In the genomic region with DNA sequence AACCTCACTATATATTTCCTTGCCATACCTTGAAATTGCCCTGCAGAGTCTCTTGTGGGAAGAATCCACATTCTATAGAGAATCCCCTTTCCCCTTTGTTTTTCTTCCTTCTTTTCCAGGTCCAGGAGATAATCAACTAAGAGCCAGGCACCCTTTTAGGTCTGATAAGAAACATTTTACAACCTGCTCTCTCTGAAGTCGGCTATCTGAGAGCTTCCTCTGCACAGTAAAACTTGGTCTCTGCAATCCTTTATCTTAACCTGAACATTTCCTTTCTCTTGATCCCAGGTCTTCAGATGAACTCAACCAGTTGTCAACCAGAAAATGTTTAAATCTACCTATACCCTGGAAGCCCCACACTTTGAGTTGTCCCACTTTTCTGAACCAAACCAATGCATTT, we compare ENCODE assay signal across 36 cellular contexts.
"Had no signal": no experiment of that assay in that cellular context is flagged by ENCODE, and none has a peak within 500 bp of the region (broad histone marks: within the 10 kb centered on the region; RNA-seq: fewer than 3 reads in every experiment).

No MANE protein-coding gene starts in this region.

- H3K4me3 ChIP-seq: ascending aorta, breast epithelium had no signal

- H3K36me3 ChIP-seq: ascending aorta, breast epithelium, WERI-Rb-1 had no signal

- H3K4me1 Mint-ChIP-seq: activated CD4-positive, alpha-beta memory T cell treated with anti-CD3 and anti-CD28 coated beads, Interleukin-2, amount 10 ng/mL, durations not matched to agents 7 days and 5 days; activated CD4-positive, alpha-beta T cell treated with anti-CD3 and anti-CD28 coated beads for 36 hours; activated CD4-positive, alpha-beta T cell treated with anti-CD3 and anti-CD28 coated beads, Interleukin-2, amount 10 ng/mL, durations not matched to agents 7 days and 5 days; activated CD8-positive, alpha-beta memory T cell treated with anti-CD3 and anti-CD28 coated beads, Interleukin-2, amount 10 ng/mL, durations not matched to agents 7 days and 5 days; activated naive CD4-positive, alpha-beta T cell treated with anti-CD3 and anti-CD28 coated beads, Interleukin-2, amount 10 ng/mL, durations not matched to agents 7 days and 5 days; activated naive CD4-positive, alpha-beta T cell treated with anti-CD3 and anti-CD28 coated beads, Interleukin-2, amount 50 U/mL, for 24 hours; activated naive CD8-positive, alpha-beta T cell treated with anti-CD3 and anti-CD28 coated beads, Interleukin-2, amount 50 U/mL, for 24 hours; brain had no signal

- DNase-seq: activated CD4-positive, alpha-beta memory T cell treated with anti-CD3 and anti-CD28 coated beads, Interleukin-2, amount 10 ng/mL, durations not matched to agents 7 days and 5 days; activated CD4-positive, alpha-beta T cell treated with anti-CD3 and anti-CD28 coated beads for 1 hour; activated CD4-positive, alpha-beta T cell treated with anti-CD3 and anti-CD28 coated beads for 36 hours; activated CD4-positive, alpha-beta T cell treated with anti-CD3 and anti-CD28 coated beads for 48 hours; activated CD4-positive, alpha-beta T cell treated with anti-CD3 and anti-CD28 coated beads, Interleukin-2, amount 10 ng/mL, durations not matched to agents 7 days and 5 days; activated CD4-positive, alpha-beta T cell treated with anti-CD3 and anti-CD28 coated beads, Interleukin-2, amount 50 U/mL, for 48 hours; activated CD4-positive, CD25-positive, alpha-beta regulatory T cell; activated CD8-positive, alpha-beta memory T cell treated with anti-CD3 and anti-CD28 coated beads for 24 hours; activated CD8-positive, alpha-beta memory T cell treated with anti-CD3 and anti-CD28 coated beads, Interleukin-2, amount 10 ng/mL, durations not matched to agents 7 days and 5 days; activated CD8-positive, alpha-beta memory T cell treated with anti-CD3 and anti-CD28 coated beads, Interleukin-2, amount 50 U/mL, for 48 hours; activated CD8-positive, alpha-beta T cell treated with anti-CD3 and anti-CD28 coated beads, Interleukin-2, amount 10 ng/mL, durations not matched to agents 7 days and 5 days; activated effector memory CD4-positive, alpha-beta T cell treated with Interleukin-2 at 50 U/mL for 16 hours; activated gamma-delta T cell; activated naive CD4-positive, alpha-beta T cell treated with anti-CD3 and anti-CD28 coated beads, Interleukin-2, amount 10 ng/mL, durations not matched to agents 7 days and 5 days; activated naive CD4-positive, alpha-beta T cell treated with Interleukin-2 at 50 U/mL for 16 hours; activated naive CD8-positive, alpha-beta T cell treated with anti-CD3 and anti-CD28 coated beads, Interleukin-2, amount 10 ng/mL, durations not matched to agents 7 days and 5 days; activated naive CD8-positive, alpha-beta T cell treated with anti-CD3 and anti-CD28 coated beads, Interleukin-2, amount 50 U/mL, for 24 hours; activated T-cell treated with anti-CD3 and anti-CD28 coated beads, Interleukin-2, amount 50 U/mL, for 24 hours; activated T-cell treated with anti-CD3 and anti-CD28 coated beads, Interleukin-2, amount 50 U/mL, for 48 hours; amygdala; anterior cingulate cortex; central memory CD4-positive, alpha-beta T cell; T-helper 1 cell; T-helper 2 cell; T-helper 9 cell; WERI-Rb-1 had no signal

- H3K9me3 Mint-ChIP-seq: activated CD4-positive, alpha-beta memory T cell treated with anti-CD3 and anti-CD28 coated beads, Interleukin-2, amount 10 ng/mL, durations not matched to agents 7 days and 5 days; activated CD4-positive, alpha-beta T cell treated with anti-CD3 and anti-CD28 coated beads, Interleukin-2, amount 10 ng/mL, durations not matched to agents 7 days and 5 days; activated naive CD4-positive, alpha-beta T cell treated with anti-CD3 and anti-CD28 coated beads, Interleukin-2, amount 10 ng/mL, durations not matched to agents 7 days and 5 days; activated naive CD4-positive, alpha-beta T cell treated with anti-CD3 and anti-CD28 coated beads, Interleukin-2, amount 50 U/mL, for 24 hours; activated naive CD8-positive, alpha-beta T cell treated with anti-CD3 and anti-CD28 coated beads, Interleukin-2, amount 10 ng/mL, durations not matched to agents 7 days and 5 days; activated naive CD8-positive, alpha-beta T cell treated with anti-CD3 and anti-CD28 coated beads, Interleukin-2, amount 50 U/mL, for 24 hours; activated T-cell treated with anti-CD3 and anti-CD28 coated beads, Interleukin-2, amount 50 U/mL, for 24 hours; activated T-helper 2 cell treated with anti-CD3 and anti-CD28 coated beads, Interferon-gamma antibody, Interleukin-2, Interleukin-4, amounts not matched to agents 10 μg/mL and 5 μg/mL and 100 μg/mL, durations not matched to agents 14 hours and 24 hours and 36 hours; brain; T-helper 1 cell treated with Interleukin-12 subunit alpha and Interleukin-12 subunit beta and Interleukin-4 antibody, amounts not matched to agents 30 μg/mL and 1 μg/mL, for 36 hours; T-helper 2 cell treated with Interferon-gamma antibody and Interleukin-4, amounts not matched to agents 5 μg/mL and 100 μg/mL, for 36 hours; WTC11 had no signal

- H3K27me3 ChIP-seq: ascending aorta, breast epithelium had no signal

- H3K4me3 Mint-ChIP-seq: activated CD4-positive, alpha-beta memory T cell treated with anti-CD3 and anti-CD28 coated beads, Interleukin-2, amount 10 ng/mL, durations not matched to agents 7 days and 5 days; activated CD4-positive, alpha-beta T cell treated with anti-CD3 and anti-CD28 coated beads for 36 hours; activated CD4-positive, alpha-beta T cell treated with anti-CD3 and anti-CD28 coated beads, Interleukin-2, amount 10 ng/mL, durations not matched to agents 7 days and 5 days; activated CD8-positive, alpha-beta memory T cell treated with anti-CD3 and anti-CD28 coated beads, Interleukin-2, amount 10 ng/mL, durations not matched to agents 7 days and 5 days; activated CD8-positive, alpha-beta T cell treated with anti-CD3 and anti-CD28 coated beads, Interleukin-2, amount 10 ng/mL, durations not matched to agents 7 days and 5 days; activated naive CD4-positive, alpha-beta T cell treated with anti-CD3 and anti-CD28 coated beads, Interleukin-2, amount 10 ng/mL, durations not matched to agents 7 days and 5 days; activated naive CD4-positive, alpha-beta T cell treated with anti-CD3 and anti-CD28 coated beads, Interleukin-2, amount 50 U/mL, for 24 hours; activated naive CD8-positive, alpha-beta T cell; activated naive CD8-positive, alpha-beta T cell treated with anti-CD3 and anti-CD28 coated beads, Interleukin-2, amount 10 ng/mL, durations not matched to agents 7 days and 5 days; activated naive CD8-positive, alpha-beta T cell treated with anti-CD3 and anti-CD28 coated beads, Interleukin-2, amount 50 U/mL, for 24 hours; activated T-cell treated with anti-CD3 and anti-CD28 coated beads, Interleukin-2, amount 50 U/mL, for 24 hours; brain; T-helper 1 cell treated with Interleukin-12 subunit alpha and Interleukin-12 subunit beta and Interleukin-4 antibody, amounts not matched to agents 30 μg/mL and 1 μg/mL, for 36 hours; T-helper 2 cell treated with Interferon-gamma antibody and Interleukin-4, amounts not matched to agents 5 μg/mL and 100 μg/mL, for 36 hours; WTC11 had no signal

- H3K27ac ChIP-seq: ascending aorta, breast epithelium, WERI-Rb-1 had no signal

- H3K4me1 ChIP-seq: ascending aorta, breast epithelium had no signal

- H3K36me3 Mint-ChIP-seq: activated CD8-positive, alpha-beta memory T cell treated with anti-CD3 and anti-CD28 coated beads, Interleukin-2, amount 10 ng/mL, durations not matched to agents 7 days and 5 days; activated naive CD4-positive, alpha-beta T cell treated with anti-CD3 and anti-CD28 coated beads, Interleukin-2, amount 10 ng/mL, durations not matched to agents 7 days and 5 days; activated naive CD4-positive, alpha-beta T cell treated with anti-CD3 and anti-CD28 coated beads, Interleukin-2, amount 50 U/mL, for 24 hours; activated naive CD8-positive, alpha-beta T cell treated with anti-CD3 and anti-CD28 coated beads, Interleukin-2, amount 10 ng/mL, durations not matched to agents 7 days and 5 days; brain; WTC11 had no signal

- H3K27me3 Mint-ChIP-seq: brain had no signal

- H3K27ac Mint-ChIP-seq: activated CD4-positive, alpha-beta memory T cell treated with anti-CD3 and anti-CD28 coated beads, Interleukin-2, amount 10 ng/mL, durations not matched to agents 7 days and 5 days; activated CD4-positive, alpha-beta T cell treated with anti-CD3 and anti-CD28 coated beads for 36 hours; activated CD4-positive, alpha-beta T cell treated with anti-CD3 and anti-CD28 coated beads, Interleukin-2, amount 10 ng/mL, durations not matched to agents 7 days and 5 days; activated CD8-positive, alpha-beta memory T cell treated with anti-CD3 and anti-CD28 coated beads, Interleukin-2, amount 10 ng/mL, durations not matched to agents 7 days and 5 days; activated CD8-positive, alpha-beta T cell treated with anti-CD3 and anti-CD28 coated beads, Interleukin-2, amount 10 ng/mL, durations not matched to agents 7 days and 5 days; activated naive CD4-positive, alpha-beta T cell treated with anti-CD3 and anti-CD28 coated beads, Interleukin-2, amount 10 ng/mL, durations not matched to agents 7 days and 5 days; activated naive CD4-positive, alpha-beta T cell treated with anti-CD3 and anti-CD28 coated beads, Interleukin-2, amount 50 U/mL, for 24 hours; activated naive CD8-positive, alpha-beta T cell; activated naive CD8-positive, alpha-beta T cell treated with anti-CD3 and anti-CD28 coated beads, Interleukin-2, amount 10 ng/mL, durations not matched to agents 7 days and 5 days; activated naive CD8-positive, alpha-beta T cell treated with anti-CD3 and anti-CD28 coated beads, Interleukin-2, amount 50 U/mL, for 24 hours; activated T-cell treated with anti-CD3 and anti-CD28 coated beads, Interleukin-2, amount 50 U/mL, for 24 hours; activated T-helper 2 cell treated with anti-CD3 and anti-CD28 coated beads, Interferon-gamma antibody, Interleukin-2, Interleukin-4, amounts not matched to agents 10 μg/mL and 5 μg/mL and 100 μg/mL, durations not matched to agents 14 hours and 24 hours and 36 hours; brain; T-helper 1 cell treated with Interleukin-12 subunit alpha and Interleukin-12 subunit beta and Interleukin-4 antibody, amounts not matched to agents 30 μg/mL and 1 μg/mL, for 36 hours; T-helper 2 cell treated with Interferon-gamma antibody and Interleukin-4, amounts not matched to agents 5 μg/mL and 100 μg/mL, for 36 hours; WTC11 had no signal

- ATAC-seq: activated CD4-positive, alpha-beta T cell treated with anti-CD3 and anti-CD28 coated beads for 36 hours; activated CD4-positive, CD25-positive, alpha-beta regulatory T cell treated with anti-CD3 and anti-CD28 coated beads, Interleukin-2, amount 50 U/mL, for 24 hours; activated CD8-positive, alpha-beta memory T cell treated with anti-CD3 and anti-CD28 coated beads, Interleukin-2, amount 10 ng/mL, durations not matched to agents 7 days and 5 days; activated CD8-positive, alpha-beta T cell treated with anti-CD3 and anti-CD28 coated beads, Interleukin-2, amount 10 ng/mL, durations not matched to agents 7 days and 5 days; activated naive CD8-positive, alpha-beta T cell treated with anti-CD3 and anti-CD28 coated beads, Interleukin-2, amount 50 U/mL, for 24 hours; WTC11 had no signal

- H3K9me3 ChIP-seq: ascending aorta, breast epithelium had no signal
